In genomic region chr1:167249702-167250101, GRCh38 we compare ENCODE assay signal across 14 cellular contexts. TPM values are rescaled to one million over a fixed set of nuclear protein-coding genes. Genes with fewer than 3 reads are reported as not detected.
DNase-seq lines count a peak whose midpoint lies in the region; ATAC-seq, FAIRE-seq and TF ChIP-seq lines count a peak whose summit lies in the region.
"Had no signal": no experiment of that assay in that cellular context is flagged by ENCODE, and none has a peak within 500 bp of the region (broad histone marks: within the 10 kb centered on the region; RNA-seq: fewer than 3 reads in every experiment).

No MANE protein-coding gene starts in this region.

- H3K4me1 ChIP-seq in CD8-positive, alpha-beta T cell (ENCODE audit: insufficient read depth, low read length): no peaks in the 10 kb centered on the region

- TF ChIP-seq POLR2A in H54 (IDR thresholded peaks at IDR 0.05; ENCODE audit: low read depth, low read length): no peak

- no peaks in the 10 kb centered on the region for H3K27me3 Mint-ChIP-seq in activated T-cell treated with anti-CD3 and anti-CD28 coated beads, Interleukin-2, amount 50 U/mL, for 72 hours (ENCODE audit: low read depth)
- H3K27me3 Mint-ChIP-seq in stimulated activated naive CD8-positive, alpha-beta T cell treated with anti-CD3 and anti-CD28 coated beads, Interleukin-15, Interleukin-2, amounts not matched to agents 100 ng/mL and 50 ng/mL, for 24 hours: no peaks in the 10 kb centered on the region
- H3K27me3 Mint-ChIP-seq in CD8-positive, alpha-beta T cell (ENCODE audit: low read depth): no peaks in the 10 kb centered on the region

- CTCF ChIA-PET in CD8-positive, alpha-beta T cell (lab: Charles Lee): interaction anchor here (1.1 kb wide), 1 partner anchor 87 kb away, joined by 3 read pairs; no protein-coding TSS in a partner anchor

- POLR2A ChIA-PET in CD8-positive, alpha-beta T cell (lab: Charles Lee): no interaction called here

- H3K27me3 ChIP-seq in CD8-positive, alpha-beta T cell (ENCODE audit: insufficient read depth, low read length): no peaks in the 10 kb centered on the region
- H3K27me3 ChIP-seq: dorsolateral prefrontal cortex had no signal

- H3K9me3 ChIP-seq in CD8-positive, alpha-beta T cell (ENCODE audit: low read length): no peaks in the 10 kb centered on the region

- peak; percentile 81 for FAIRE-seq in H54 (lab: Jason Lieb, UNC)
- FAIRE-seq: astrocyte, HTR-8/SVneo had no signal

- H3K27ac Mint-ChIP-seq in activated T-cell treated with anti-CD3 and anti-CD28 coated beads, Interleukin-2, amount 50 U/mL, for 72 hours: no peak overlapping the region
- peak overlapping the region; percentile 69 for H3K27ac Mint-ChIP-seq in stimulated activated naive CD8-positive, alpha-beta T cell treated with anti-CD3 and anti-CD28 coated beads, Interleukin-15, Interleukin-2, amounts not matched to agents 100 ng/mL and 50 ng/mL, for 24 hours
- no peak overlapping the region for H3K27ac Mint-ChIP-seq in CD8-positive, alpha-beta T cell

- peak; percentile 23 to 29 for DNase-seq in activated T-cell treated with anti-CD3 and anti-CD28 coated beads, Interleukin-2, amount 50 U/mL, for 72 hours
- no peak for DNase-seq in activated T-cell treated with anti-CD3 and anti-CD28 coated beads, Interleukin-2, amount 50 U/mL, for 48 hours
- no peak for DNase-seq in H54 (ENCODE audit: insufficient read length, low spot score)
- peak; percentile 15 for DNase-seq in RPMI7951 (ENCODE audit: low read depth)
- DNase-seq in NCI-H2029 (lab: John Stamatoyannopoulos, UW): no peak
- no peak for DNase-seq in NCI-H1105 (lab: John Stamatoyannopoulos, UW)
- DNase-seq in CD8-positive, alpha-beta T cell: no peak
- DNase-seq: dorsolateral prefrontal cortex, NCI-H1092, NCI-H446 treated with DMSO at 0.1 percent for 48 hours, T1000 had no signal

- no peak overlapping the region for H3K4me3 Mint-ChIP-seq in activated T-cell treated with anti-CD3 and anti-CD28 coated beads, Interleukin-2, amount 50 U/mL, for 72 hours
- H3K4me3 Mint-ChIP-seq in stimulated activated naive CD8-positive, alpha-beta T cell treated with anti-CD3 and anti-CD28 coated beads, Interleukin-15, Interleukin-2, amounts not matched to agents 100 ng/mL and 50 ng/mL, for 24 hours: no peak overlapping the region
- H3K4me3 Mint-ChIP-seq in CD8-positive, alpha-beta T cell: no peak overlapping the region

- H3K4me3 ChIP-seq in CD8-positive, alpha-beta T cell (ENCODE audit: low read depth, low read length): no peak overlapping the region
- H3K4me3 ChIP-seq: dorsolateral prefrontal cortex had no signal

- no peaks in the 10 kb centered on the region for H3K36me3 Mint-ChIP-seq in activated T-cell treated with anti-CD3 and anti-CD28 coated beads, Interleukin-2, amount 50 U/mL, for 72 hours (ENCODE audit: insufficient read depth in 2 of 2)
- H3K36me3 Mint-ChIP-seq in stimulated activated naive CD8-positive, alpha-beta T cell treated with anti-CD3 and anti-CD28 coated beads, Interleukin-15, Interleukin-2, amounts not matched to agents 100 ng/mL and 50 ng/mL, for 24 hours (ENCODE audit: low read depth): peaks cover 10% of the 10 kb centered on the region
- peaks cover 2% of the 10 kb centered on the region for H3K36me3 Mint-ChIP-seq in CD8-positive, alpha-beta T cell

- intact Hi-C loops in CD8-positive, alpha-beta T cell (cut with DNase I, micrococcal nuclease): no loop called here

- H3K4me1 Mint-ChIP-seq in activated T-cell treated with anti-CD3 and anti-CD28 coated beads, Interleukin-2, amount 50 U/mL, for 72 hours (ENCODE audit: low read depth): peaks cover 33% of the 10 kb centered on the region
- peaks cover 49% of the 10 kb centered on the region for H3K4me1 Mint-ChIP-seq in stimulated activated naive CD8-positive, alpha-beta T cell treated with anti-CD3 and anti-CD28 coated beads, Interleukin-15, Interleukin-2, amounts not matched to agents 100 ng/mL and 50 ng/mL, for 24 hours (ENCODE audit: low read depth)
- peaks cover 29% of the 10 kb centered on the region for H3K4me1 Mint-ChIP-seq in CD8-positive, alpha-beta T cell (ENCODE audit: low read depth)

- H3K36me3 ChIP-seq in CD8-positive, alpha-beta T cell (ENCODE audit: insufficient read depth, low read length): no peaks in the 10 kb centered on the region

- no peaks in the 10 kb centered on the region for H3K9me3 Mint-ChIP-seq in activated T-cell treated with anti-CD3 and anti-CD28 coated beads, Interleukin-2, amount 50 U/mL, for 72 hours
- no peaks in the 10 kb centered on the region for H3K9me3 Mint-ChIP-seq in stimulated activated naive CD8-positive, alpha-beta T cell treated with anti-CD3 and anti-CD28 coated beads, Interleukin-15, Interleukin-2, amounts not matched to agents 100 ng/mL and 50 ng/mL, for 24 hours
- H3K9me3 Mint-ChIP-seq in CD8-positive, alpha-beta T cell: no peaks in the 10 kb centered on the region

- TF ChIP-seq CTCF in CD8-positive, alpha-beta T cell (IDR thresholded peaks at IDR 0.05): no peak

- ATAC-seq in activated T-cell treated with anti-CD3 and anti-CD28 coated beads, Interleukin-2, amount 50 U/mL, for 72 hours (replicated peaks in 1 of 2): peak; percentile 98 to 100
- no peak for ATAC-seq in CD8-positive, alpha-beta T cell

- H3K27ac ChIP-seq in CD8-positive, alpha-beta T cell (ENCODE audit: low read depth, low read length): no peak overlapping the region
- H3K27ac ChIP-seq: dorsolateral prefrontal cortex had no signal

RNA-seq across cellular contexts. Expression of gene POU2F1, which starts 29.0 kb away (rescaled TPM):
- 10 to 100 TPM; 29.4 to 39.6 TPM for total RNA-seq in activated T-cell treated with anti-CD3 and anti-CD28 coated beads, Interleukin-2, amount 50 U/mL, for 72 hours
- 6.1 and 8.4 TPM in 2 replicates for total RNA-seq in RPMI7951 (2014; rRNA removed; shearing (Covaris generic))
- 10 to 100 TPM; 18.5 to 23.9 TPM for total RNA-seq in CD8-positive, alpha-beta T cell

Comparison
In these comparisons a context has a peak if more than half of its experiments do, and no peak if none do; other contexts are left out.
1. DNase-seq: peak in activated T-cell treated with anti-CD3 and anti-CD28 coated beads, Interleukin-2, amount 50 U/mL, for 72 hours (2 of 2) and RPMI7951 (single experiment); none in activated T-cell treated with anti-CD3 and anti-CD28 coated beads, Interleukin-2, amount 50 U/mL, for 48 hours (0 of 2), H54 (single experiment), NCI-H2029 (single experiment), NCI-H1105 (single experiment) and CD8-positive, alpha-beta T cell (0 of 7).